In the genomic region with DNA sequence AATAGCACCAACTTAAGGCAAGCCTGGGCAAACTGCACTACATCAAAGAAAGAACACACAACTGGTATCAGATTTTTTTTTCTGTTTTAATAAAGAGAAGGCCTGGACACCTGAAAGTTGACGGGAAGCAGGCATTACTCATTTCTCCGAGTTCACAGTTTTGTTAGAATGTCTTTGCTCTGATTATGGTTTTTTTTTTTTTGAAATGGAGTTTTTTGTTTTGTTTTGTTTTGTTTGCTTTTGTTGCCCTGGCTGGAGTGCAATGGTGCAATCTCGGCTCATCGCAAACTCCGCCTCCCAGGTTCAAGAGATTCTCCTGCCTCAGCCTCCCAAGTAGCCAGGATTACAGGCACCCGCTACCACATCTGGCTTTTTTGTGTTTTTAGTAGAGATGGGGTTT, we compare ENCODE assay signal across 1 cellular context. TPM values are rescaled to one million over a fixed set of nuclear protein-coding genes. Genes with fewer than 3 reads are reported as not detected.
"Had no signal": no experiment of that assay in that cellular context is flagged by ENCODE, and none has a peak within 500 bp of the region (broad histone marks: within the 10 kb centered on the region; RNA-seq: fewer than 3 reads in every experiment).

No MANE protein-coding gene starts in this region.

RNA-seq across cellular contexts. Expression of a gene that starts 9.7 kb away (rescaled TPM):
- polyA plus RNA-seq: IgD-negative memory B cell had no signal
